In genomic region chr16:58235663-58236062, GRCh38 we compare ENCODE assay signal across 11 cellular contexts. TPM values are rescaled to one million over a fixed set of nuclear protein-coding genes. Genes with fewer than 3 reads are reported as not detected.
DNase-seq lines count a peak whose midpoint lies in the region; FAIRE-seq and TF ChIP-seq lines count a peak whose summit lies in the region.
"Had no signal": no experiment of that assay in that cellular context is flagged by ENCODE, and none has a peak within 500 bp of the region (broad histone marks: within the 10 kb centered on the region; RNA-seq: fewer than 3 reads in every experiment).

No MANE protein-coding gene starts in this region.

- H3K4me1 Mint-ChIP-seq in activated CD4-positive, alpha-beta memory T cell treated with anti-CD3 and anti-CD28 coated beads, Interleukin-2, amount 10 ng/mL, durations not matched to agents 7 days and 5 days, result peaks cover 13% of the 10 kb centered on the region
- peaks cover 7 to 10% of the 10 kb centered on the region in 2 donors for H3K4me1 Mint-ChIP-seq in immature natural killer cell

- no peak for FAIRE-seq in GM19239 (lab: Jason Lieb, UNC)
- FAIRE-seq: TTC549 had no signal

- no peaks in the 10 kb centered on the region for H3K79me2 ChIP-seq in GM23248 (ENCODE audit: insufficient read depth)

- 41 to 51% methylated on average over 3 of the region's 3 CpGs for WGBS in GM23248 (ENCODE audit: low coverage in 1 of 2, low lambda C conversion rate in 2 of 2, missing lambda C conversion rate in 2 of 2), 2 experiments
- 47 to 48% methylated on average over 3 of the region's 3 CpGs for WGBS in thyroid gland, 2 donors

- TF ChIP-seq CTCF in A673 (conservative IDR thresholded peaks at IDR 0.05; ENCODE audit: low read depth, low read length), result no peak
- TF ChIP-seq CTCF in thyroid gland (IDR thresholded peaks at IDR 0.05), result no peak

- BruUV-seq in A673 (replicated peaks; lab: Mats Ljungman, UMichigan), result no TSS peak

- H3K4me3 ChIP-seq in A673 (ENCODE audit: low read depth, low read length, poor library complexity, severe bottlenecking) (peak overlapping the region; percentile 35), GM23248 (no peak overlapping the region), thyroid gland (replicated peaks in 1 of 3) (no peak overlapping the region)

- H3K27me3 ChIP-seq in A673 (replicated peaks; ENCODE audit: insufficient read depth, low read depth, low read length, poor library complexity) (peaks cover 38% of the 10 kb centered on the region), GM23248 (replicated peaks; ENCODE audit: insufficient read depth) (peaks cover 16% of the 10 kb centered on the region; the same call in 1 of the 2 replicates), thyroid gland (no peaks in the 10 kb centered on the region)

- DNase-seq in A673 (ENCODE audit: low spot score) (no peak), GM23248 (no peak), immature natural killer cell (no peak), thyroid gland (no peak), GM19239 (ENCODE audit: insufficient read length, low spot score) (no peak), MV-4-11 (lab: John Stamatoyannopoulos, UW) (no peak), dermis blood vessel endothelial cell (no peak)
- no peak for DNase-seq in activated CD4-positive, alpha-beta memory T cell treated with anti-CD3 and anti-CD28 coated beads, Interleukin-2, amount 10 ng/mL, durations not matched to agents 7 days and 5 days
- DNase-seq: NCI-H187 had no signal

- no peaks in the 10 kb centered on the region for H3K9me2 ChIP-seq in GM23248 (ENCODE audit: insufficient read depth)

- H3K36me3 ChIP-seq in A673 (ENCODE audit: insufficient read depth, low read length, poor library complexity, severe bottlenecking) (no peaks in the 10 kb centered on the region), GM23248 (ENCODE audit: low read depth) (no peaks in the 10 kb centered on the region), thyroid gland (no peaks in the 10 kb centered on the region)
- H3K36me3 ChIP-seq: heart right ventricle had no signal

- peaks cover 46% of the 10 kb centered on the region for H3K27me3 Mint-ChIP-seq in activated CD4-positive, alpha-beta memory T cell treated with anti-CD3 and anti-CD28 coated beads, Interleukin-2, amount 10 ng/mL, durations not matched to agents 7 days and 5 days
- peaks cover 15 to 19% (median 17%) of the 10 kb centered on the region in 3 donors for H3K27me3 Mint-ChIP-seq in immature natural killer cell (ENCODE audit: low read depth in 3 of 3)

- H3K4me2 ChIP-seq in GM23248 (ENCODE audit: unreplicated experiment), result no peak overlapping the region

- H3K27ac ChIP-seq in A673 (ENCODE audit: low read depth, low read length, poor library complexity, severe bottlenecking), result no peak overlapping the region
- no peak overlapping the region for H3K27ac ChIP-seq in GM23248
- no peak overlapping the region for H3K27ac ChIP-seq in thyroid gland
- H3K27ac ChIP-seq: heart right ventricle had no signal

- no peaks in the 10 kb centered on the region for H3K36me3 Mint-ChIP-seq in activated CD4-positive, alpha-beta memory T cell treated with anti-CD3 and anti-CD28 coated beads, Interleukin-2, amount 10 ng/mL, durations not matched to agents 7 days and 5 days (ENCODE audit: low read depth)
- peaks cover 0 to 9% (median 0%) of the 10 kb centered on the region in 3 donors for H3K36me3 Mint-ChIP-seq in immature natural killer cell

- CTCF ChIA-PET in A673 (lab: Charles Lee), result no interaction called here
- CTCF ChIA-PET in activated CD4-positive, alpha-beta memory T cell treated with anti-CD3 and anti-CD28 coated beads, Interleukin-2, amount 10 ng/mL, durations not matched to agents 7 days and 5 days (lab: Charles Lee), result no interaction called here

- H3K9me3 ChIP-seq in A673 (ENCODE audit: low read depth, low read length, poor library complexity, severe bottlenecking) (no peaks in the 10 kb centered on the region), GM23248 (ENCODE audit: low read depth) (no peaks in the 10 kb centered on the region), thyroid gland (no peaks in the 10 kb centered on the region)
- H3K9me3 ChIP-seq: heart right ventricle had no signal

- no peaks in the 10 kb centered on the region for H3F3A ChIP-seq in GM23248 (ENCODE audit: insufficient read depth)

- H3K4me3 Mint-ChIP-seq in activated CD4-positive, alpha-beta memory T cell treated with anti-CD3 and anti-CD28 coated beads, Interleukin-2, amount 10 ng/mL, durations not matched to agents 7 days and 5 days, result peak overlapping the region; percentile 76
- peak overlapping the region in 4 of 5 donors; percentile 47 to 85 (median 73) for H3K4me3 Mint-ChIP-seq in immature natural killer cell

- TF ChIP-seq POLR2A in thyroid gland (IDR thresholded peaks at IDR 0.05), result no peak

- intact Hi-C loops in A673 (cut with micrococcal nuclease; ENCODE audit: unreplicated experiment), result no loop called here
- intact Hi-C loops in thyroid gland (cut with DNase I), result no loop called here

- no peaks in the 10 kb centered on the region for H3K9me3 Mint-ChIP-seq in activated CD4-positive, alpha-beta memory T cell treated with anti-CD3 and anti-CD28 coated beads, Interleukin-2, amount 10 ng/mL, durations not matched to agents 7 days and 5 days
- H3K9me3 Mint-ChIP-seq in immature natural killer cell, result no peaks in the 10 kb centered on the region

- H4K20me1 ChIP-seq in GM23248 (ENCODE audit: insufficient read depth), result no peaks in the 10 kb centered on the region

- H3K4me1 ChIP-seq in A673 (ENCODE audit: insufficient read depth, low read length, poor library complexity, severe bottlenecking) (no peaks in the 10 kb centered on the region), GM23248 (ENCODE audit: insufficient read depth) (no peaks in the 10 kb centered on the region), thyroid gland (peaks cover 0 to 8% of the 10 kb centered on the region in 2 donors)

- POLR2A ChIA-PET in A673 (lab: Charles Lee; ENCODE audit: low non-redundant PET), result no interaction called here
- POLR2A ChIA-PET in activated CD4-positive, alpha-beta memory T cell treated with anti-CD3 and anti-CD28 coated beads, Interleukin-2, amount 10 ng/mL, durations not matched to agents 7 days and 5 days (lab: Charles Lee), result interaction anchor here (0.9 kb wide), 1 partner anchor 13 kb away, joined by 3 read pairs; no protein-coding TSS in a partner anchor

- H3K9ac ChIP-seq in GM23248, result no peak overlapping the region

- peak overlapping the region; percentile 87; the same call in 1 of the 2 replicates for H2AFZ ChIP-seq in GM23248

- in situ Hi-C loops in GM23248 (cut with MboI), result no loop called here

- no peak overlapping the region for H3K27ac Mint-ChIP-seq in activated CD4-positive, alpha-beta memory T cell treated with anti-CD3 and anti-CD28 coated beads, Interleukin-2, amount 10 ng/mL, durations not matched to agents 7 days and 5 days
- H3K27ac Mint-ChIP-seq in immature natural killer cell, result no peak overlapping the region

RNA-seq across cellular contexts. Expression of gene CSNK2A2, which starts 37.8 kb away (rescaled TPM):
- total RNA-seq in A673 (2021), result 108 and 114 TPM in 2 replicates
- 13.2 and 16.6 TPM in 2 replicates for total RNA-seq in GM23248 (2014; rRNA removed; shearing (Covaris generic))
- polyA plus RNA-seq in GM23248 (2016; fragmentation: Nextera tagmentation; extraction: Ambion mirVana), result 26.7 and 27.4 TPM in 2 replicates
- 10 to 100 TPM; 67.5 to 67.9 TPM for total RNA-seq in activated CD4-positive, alpha-beta memory T cell treated with anti-CD3 and anti-CD28 coated beads, Interleukin-2, amount 10 ng/mL, durations not matched to agents 7 days and 5 days
- 10 to 100 TPM in 2 of 3 donors, 1 to 10 TPM in 1; 3.8 to 13.4 (median 11.2) TPM for polyA plus RNA-seq in immature natural killer cell
- 10 to 100 TPM; 26.0 to 41.0 (median 33.9) TPM for total RNA-seq in thyroid gland
- 47.5 and 97.2 TPM in 2 replicates for total RNA-seq in dermis blood vessel endothelial cell

RNA-seq across cellular contexts. Expression of gene PRSS54, which starts 59.2 kb away (rescaled TPM):
- total RNA-seq in A673 (2021) (not detected in 2 replicates), thyroid gland (not detected), dermis blood vessel endothelial cell (not detected in 2 replicates)
- not detected in 2 replicates for total RNA-seq in GM23248 (2014; rRNA removed; shearing (Covaris generic))
- polyA plus RNA-seq in GM23248 (2016; fragmentation: Nextera tagmentation; extraction: Ambion mirVana) (not detected in 2 replicates), immature natural killer cell (not detected)
- total RNA-seq in activated CD4-positive, alpha-beta memory T cell treated with anti-CD3 and anti-CD28 coated beads, Interleukin-2, amount 10 ng/mL, durations not matched to agents 7 days and 5 days, result not detected
- total RNA-seq: heart right ventricle had no signal
- polyA plus RNA-seq: heart right ventricle had no signal
